Comparison of ENCODE assay signal across 13 cellular contexts in genomic region chr7:43479042-43479441, GRCh38.
A peak's percentile ranks its signal among the peaks of the same experiment; 100 is the strongest.
DNase-seq lines count a peak whose midpoint lies in the region; ATAC-seq and TF ChIP-seq lines count a peak whose summit lies in the region.
"Had no signal": no experiment of that assay in that cellular context is flagged by ENCODE, and none has a peak within 500 bp of the region (broad histone marks: within the 10 kb centered on the region; RNA-seq: fewer than 3 reads in every experiment).

No MANE protein-coding gene starts in this region.

- no peak overlapping the region for H3K27ac Mint-ChIP-seq in neural crest cell (ENCODE audit: unreplicated experiment)
- H3K27ac Mint-ChIP-seq: brain had no signal

- H3K4me3 ChIP-seq in smooth muscle cell: no peak overlapping the region
- H3K4me3 ChIP-seq: GM23248 had no signal

- no peaks in the 10 kb centered on the region for H3K79me2 ChIP-seq in smooth muscle cell (ENCODE audit: low read depth)
- H3K79me2 ChIP-seq: parathyroid adenoma had no signal

- no peaks in the 10 kb centered on the region for H3K9me3 ChIP-seq in smooth muscle cell (replicated peaks; ENCODE audit: low read depth)

- H3F3A ChIP-seq in smooth muscle cell (ENCODE audit: low read depth): no peaks in the 10 kb centered on the region

- H3K9me3 Mint-ChIP-seq in neural crest cell: peaks cover 7% of the 10 kb centered on the region

- H3K9ac ChIP-seq in smooth muscle cell (ENCODE audit: low read depth): no peak overlapping the region
- H3K9ac ChIP-seq: GM23248, parathyroid adenoma had no signal

- H4K20me1 ChIP-seq in smooth muscle cell (ENCODE audit: low read depth): no peaks in the 10 kb centered on the region

- H3K27me3 ChIP-seq in smooth muscle cell (ENCODE audit: low read depth): no peaks in the 10 kb centered on the region

- H3K4me2 ChIP-seq in smooth muscle cell: no peak overlapping the region

- H3K27me3 Mint-ChIP-seq in neural crest cell (ENCODE audit: low read depth): no peaks in the 10 kb centered on the region

- H3K4me1 Mint-ChIP-seq in neural crest cell: no peaks in the 10 kb centered on the region

- no peak overlapping the region for H3K27ac ChIP-seq in smooth muscle cell (ENCODE audit: low read depth)
- H3K27ac ChIP-seq: GM23248, parathyroid adenoma had no signal

- TF ChIP-seq CTCF in neural crest cell (conservative IDR thresholded peaks at IDR 0.05) (peak; percentile 18), smooth muscle cell (IDR thresholded peaks at IDR 0.05; ENCODE audit: borderline replicate concordance, insufficient read depth, poor library complexity, severe bottlenecking) (no peak)

- WGBS in smooth muscle cell (ENCODE audit: low lambda C conversion rate): 93% methylated on average over 6 of the region's 6 CpGs

- in situ Hi-C loops in SK-MEL-5 (cut with HindIII; ENCODE audit: low pct_unique_long_range_greater_than_20kb, low sequenced_read_pairs): no loop called here

- DNase-seq in NCI-H82 (lab: John Stamatoyannopoulos, UW): peak; percentile 62
- DNase-seq in NCI-H82 treated with DMSO at 0.1 percent for 48 hours (lab: John Stamatoyannopoulos, UW; ENCODE audit: unreplicated experiment): no peak
- peak; percentile 10 for DNase-seq in HT1080 (ENCODE audit: low read depth)
- DNase-seq in SK-MEL-5 (ENCODE audit: low read depth, low spot score): peak; percentile 63
- DNase-seq in neural crest cell (ENCODE audit: low read depth, low spot score): no peak
- no peak for DNase-seq in smooth muscle cell (lab: John Stamatoyannopoulos, UW; ENCODE audit: unreplicated experiment)
- no peak for DNase-seq in cerebellar cortex (ENCODE audit: low spot score)
- DNase-seq: GM23248, NCI-H1105 treated with DMSO at 0.1 percent for 48 hours, T-helper 9 cell had no signal

- H3K36me3 ChIP-seq in smooth muscle cell (ENCODE audit: low read depth): no peaks in the 10 kb centered on the region

- H3K36me3 Mint-ChIP-seq in neural crest cell (ENCODE audit: low read depth): peaks cover 3% of the 10 kb centered on the region

- no peak overlapping the region for H3K4me3 Mint-ChIP-seq in neural crest cell
- H3K4me3 Mint-ChIP-seq: brain had no signal

- H2AFZ ChIP-seq in smooth muscle cell (ENCODE audit: low read depth): no peak overlapping the region
- H2AFZ ChIP-seq: GM23248, parathyroid adenoma had no signal

- ATAC-seq in HG03460 (IDR thresholded peaks at IDR 0.05; ENCODE audit: unreplicated experiment): no peak

- H3K4me1 ChIP-seq in smooth muscle cell (ENCODE audit: low read depth): no peaks in the 10 kb centered on the region

Comparison
In these comparisons a context has a peak if more than half of its experiments do, and no peak if none do; other contexts are left out.
1. DNase-seq: peak in NCI-H82 (single experiment), HT1080 (single experiment) and SK-MEL-5 (single experiment); none in NCI-H82 treated with DMSO at 0.1 percent for 48 hours (single experiment), neural crest cell (single experiment), smooth muscle cell (single experiment) and cerebellar cortex (single experiment).